ENCODE assay signal across 21 cellular contexts in genomic region chr5:1311443-1312055, GRCh38. TPM values are rescaled to one million over a fixed set of nuclear protein-coding genes. Genes with fewer than 3 reads are reported as not detected.
DNase-seq lines count a peak whose midpoint lies in the region; ATAC-seq, FAIRE-seq and TF ChIP-seq lines count a peak whose summit lies in the region.
"Had no signal": no experiment of that assay in that cellular context is flagged by ENCODE, and none has a peak within 500 bp of the region (broad histone marks: within the 10 kb centered on the region; RNA-seq: fewer than 3 reads in every experiment).

No MANE protein-coding gene starts in this region.

- peaks cover 0 to 72% (median 0%) of the 10 kb centered on the region in 11 experiments; a peak in 10 of 22 replicates for H3K27me3 ChIP-seq in BLaER1 treated with 17β-estradiol and CSF1 and Interleukin-3, amounts not matched to agents 10 nM and 100 nM
- H3K27me3 ChIP-seq: adrenal gland, BE2C, breast epithelium, upper lobe of left lung had no signal

- intact Hi-C loops in OCI-LY7 (cut with micrococcal nuclease; ENCODE audit: unreplicated experiment), result loop anchor here (2.0 to 10.0 kb wide), 3 partner anchors 17 to 483 kb away; partner anchors contain the start of genes LPCAT1, MRPL36 and TERT

- CTCF ChIA-PET in OCI-LY7 (lab: Charles Lee; ENCODE audit: unreplicated experiment), result interaction anchor here (1.0 kb wide), 1 partner anchor 15 kb away, joined by 3 read pairs; no protein-coding TSS in a partner anchor

- peaks cover 0 to 21% (median 0%) of the 10 kb centered on the region in 11 experiments; a peak in 9 of 22 replicates for H3K36me3 ChIP-seq in BLaER1 treated with 17β-estradiol and CSF1 and Interleukin-3, amounts not matched to agents 10 nM and 100 nM
- peaks cover 32% of the 10 kb centered on the region for H3K36me3 ChIP-seq in OCI-LY7 (ENCODE audit: insufficient read depth, low read length)
- H3K36me3 ChIP-seq: adrenal gland, BE2C, breast epithelium, heart left ventricle, stomach, upper lobe of left lung had no signal

- H3K79me2 ChIP-seq in OCI-LY7 (ENCODE audit: insufficient read depth, low read depth, low read length), result peaks cover 8% of the 10 kb centered on the region; the same call in 1 of the 2 replicates

- peaks cover 28 to 40% (median 37%) of the 10 kb centered on the region in 11 experiments for H3K9me3 ChIP-seq in BLaER1 treated with 17β-estradiol and CSF1 and Interleukin-3, amounts not matched to agents 10 nM and 100 nM (replicated peaks in 1 of 11)
- peaks cover 31% of the 10 kb centered on the region for H3K9me3 ChIP-seq in OCI-LY7 (ENCODE audit: low read length)
- H3K9me3 ChIP-seq: adrenal gland, BE2C, breast epithelium had no signal

- FAIRE-seq in D721Med (lab: Jason Lieb, UNC), result no peak
- FAIRE-seq: HepG2 had no signal

- POLR2A ChIA-PET in OCI-LY7 (lab: Charles Lee), result interaction anchor here (0.5 to 8.1 kb wide), 7 partner anchors 8 to 1997 kb away, joined by 3 to 78 read pairs (median 3); partner anchors contain the start of genes CLPTM1L and TERT

- BruUV-seq in OCI-LY7 (replicated peaks; lab: Mats Ljungman, UMichigan), result no TSS peak

- peak overlapping the region in 7 of 10 experiments; percentile 17 to 43 (median 26); a peak in 5 of 20 replicates for H3K4me3 ChIP-seq in BLaER1 treated with 17β-estradiol and CSF1 and Interleukin-3, amounts not matched to agents 10 nM and 100 nM
- peak overlapping the region; percentile 13 for H3K4me3 ChIP-seq in OCI-LY7 (ENCODE audit: low read depth, low read length, poor library complexity, severe bottlenecking)
- H3K4me3 ChIP-seq: adrenal gland, breast epithelium, heart left ventricle, stomach, upper lobe of left lung had no signal

- H3K4me1 ChIP-seq in BLaER1 treated with 17β-estradiol and CSF1 and Interleukin-3, amounts not matched to agents 10 nM and 100 nM, result peaks cover 42 to 57% (median 54%) of the 10 kb centered on the region in 10 experiments
- H3K4me1 ChIP-seq in OCI-LY7 (ENCODE audit: insufficient read depth, low read length, poor library complexity, severe bottlenecking), result peaks cover 64% of the 10 kb centered on the region
- H3K4me1 ChIP-seq: adrenal gland, BE2C, breast epithelium had no signal

- H4K20me1 ChIP-seq in BLaER1 treated with 17β-estradiol and CSF1 and Interleukin-3, amounts not matched to agents 10 nM and 100 nM, result peaks cover 0 to 46% (median 20%) of the 10 kb centered on the region in 11 experiments; a peak in 17 of 22 replicates
- H4K20me1 ChIP-seq in OCI-LY7 (ENCODE audit: insufficient read depth, low read length), result no peaks in the 10 kb centered on the region

- ATAC-seq in activated CD4-positive, CD25-positive, alpha-beta regulatory T cell treated with anti-CD3 and anti-CD28 coated beads, Interleukin-2, amount 50 U/mL, for 24 hours, result no peak
- no peak for ATAC-seq in HG02798 (IDR thresholded peaks at IDR 0.05; ENCODE audit: poor library complexity, unreplicated experiment)
- ATAC-seq: heart left ventricle, HepG2 had no signal

- TF ChIP-seq CTCF in OCI-LY7 (conservative IDR thresholded peaks at IDR 0.05; ENCODE audit: low read length) (no peak), D721Med (IDR thresholded peaks at IDR 0.05; ENCODE audit: insufficient read depth, missing control alignments) (no peak)

- H3K4me2 ChIP-seq in BLaER1 treated with 17β-estradiol and CSF1 and Interleukin-3, amounts not matched to agents 10 nM and 100 nM, result peak overlapping the region in 8 of 11 experiments; percentile 92 to 98 (median 94); a peak in 14 of 22 replicates
- peak overlapping the region; percentile 97 for H3K4me2 ChIP-seq in OCI-LY7 (ENCODE audit: low read length)

- H3K27ac ChIP-seq in BLaER1 treated with 17β-estradiol and CSF1 and Interleukin-3, amounts not matched to agents 10 nM and 100 nM, result peak overlapping the region in 6 of 11 experiments; percentile 33 to 87 (median 69); a peak in 10 of 22 replicates
- H3K27ac ChIP-seq in OCI-LY7 (ENCODE audit: low read depth, low read length, poor library complexity, severe bottlenecking), result peak overlapping the region; percentile 100
- H3K27ac ChIP-seq: adrenal gland, breast epithelium, heart left ventricle, stomach, upper lobe of left lung had no signal

- peak overlapping the region in 1 of 11 experiments; percentile 60; a peak in 1 of 22 replicates for H3K9ac ChIP-seq in BLaER1 treated with 17β-estradiol and CSF1 and Interleukin-3, amounts not matched to agents 10 nM and 100 nM

- H2AFZ ChIP-seq in OCI-LY7 (ENCODE audit: low read length), result no peak overlapping the region

- peak; percentile 26 for DNase-seq in activated CD4-positive, CD25-positive, alpha-beta regulatory T cell treated with anti-CD3 and anti-CD28 coated beads, Interleukin-2, amount 50 U/mL, for 72 hours
- no peak for DNase-seq in OCI-LY7 (ENCODE audit: low spot score)
- DNase-seq in mesenteric fat pad (ENCODE audit: low spot score), result peak; percentile 74
- DNase-seq in D721Med (ENCODE audit: insufficient read length, low spot score), result no peak
- no peak for DNase-seq in NCI-H1048 (lab: John Stamatoyannopoulos, UW)
- DNase-seq: activated CD4-positive, alpha-beta memory T cell treated with anti-CD3 and anti-CD28 coated beads, Interleukin-2, amount 10 ng/mL, durations not matched to agents 7 days and 5 days; BE2C; heart left ventricle; NCI-H1436; NCI-H510A treated with DMSO at 0.1 percent for 48 hours; nucleus accumbens; stimulated activated CD4-positive, alpha-beta T cell treated with anti-CD3 and anti-CD28 coated beads, Interleukin-4, amount 100 ng/mL, for 24 hours; stomach had no signal

- no peaks in the 10 kb centered on the region for H3K9me2 ChIP-seq in OCI-LY7 (ENCODE audit: insufficient read depth, low read length)

RNA-seq across cellular contexts. Expression of gene TERT, which starts 16.7 kb away (rescaled TPM):
- 120 and 156 TPM in 2 replicates for total RNA-seq in OCI-LY7 (2014; rRNA removed; shearing (Covaris generic))
- 173 and 198 TPM in 2 replicates for total RNA-seq in OCI-LY7 (2022)
- not detected for total RNA-seq in mesenteric fat pad
- total RNA-seq: heart left ventricle, renal cortical epithelial cell had no signal

RNA-seq across cellular contexts. Expression of gene CLPTM1L, which starts 33.4 kb away (rescaled TPM):
- total RNA-seq in OCI-LY7 (2014; rRNA removed; shearing (Covaris generic)), result 356 and 395 TPM in 2 replicates
- 395 and 396 TPM in 2 replicates for total RNA-seq in OCI-LY7 (2022)
- total RNA-seq in mesenteric fat pad, result 112 TPM

Comparison
In these comparisons a context has a peak if more than half of its experiments do, and no peak if none do; other contexts are left out.
1. DNase-seq: peak in activated CD4-positive, CD25-positive, alpha-beta regulatory T cell treated with anti-CD3 and anti-CD28 coated beads, Interleukin-2, amount 50 U/mL, for 72 hours (single experiment) and mesenteric fat pad (single experiment); none in OCI-LY7 (single experiment), D721Med (single experiment) and NCI-H1048 (single experiment).
2. RNA of gene TERT, which starts 16.7 kb away (total RNA-seq): 120 to 198 TPM in OCI-LY7; not detected in mesenteric fat pad (single experiment); every median in the first group is over 100 times any median in the second.